8 cellular contexts compared by ENCODE assay signal in the genomic region with DNA sequence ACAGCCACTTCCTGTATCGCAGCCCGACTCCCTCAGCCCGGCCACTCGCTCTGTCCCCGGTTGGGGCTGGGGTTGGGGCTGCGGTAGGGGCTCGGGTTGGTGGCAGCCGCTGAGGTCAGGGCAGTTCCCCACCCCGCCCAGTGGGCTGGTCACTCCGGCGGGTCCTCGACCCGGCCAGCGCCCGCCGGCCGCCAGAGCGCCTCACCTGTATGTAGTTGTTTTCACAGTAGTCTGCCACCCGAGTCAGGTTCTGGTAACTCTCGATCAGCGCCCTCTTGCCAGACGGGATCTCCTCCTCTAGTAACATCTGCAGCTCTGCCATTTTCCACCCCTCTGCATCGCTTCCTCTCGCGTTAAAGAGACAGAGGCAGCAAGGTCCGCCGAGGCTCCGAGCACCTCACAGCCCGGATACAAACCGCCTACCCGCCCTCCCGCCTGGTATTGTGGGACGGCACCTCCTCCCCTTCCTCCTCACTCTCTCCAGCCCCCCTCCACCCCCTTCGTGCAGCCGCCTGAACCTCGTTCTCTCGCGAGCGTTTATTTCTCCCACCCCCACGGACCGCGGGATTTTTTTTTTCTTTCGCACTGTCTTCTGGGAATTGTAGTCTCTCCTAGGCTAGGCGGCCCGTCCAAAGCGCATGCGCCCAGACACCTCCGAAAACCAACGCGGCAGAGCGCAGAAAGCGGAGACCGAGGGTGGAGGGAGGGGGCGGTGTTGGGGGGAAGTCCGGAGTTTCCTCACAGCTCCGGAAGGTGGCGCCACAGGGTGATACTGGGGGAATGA. TPM values are rescaled to one million over a fixed set of nuclear protein-coding genes. Genes with fewer than 3 reads are reported as not detected.
A peak's percentile ranks its signal among the peaks of the same experiment; 100 is the strongest.
DNase-seq lines count a peak whose midpoint lies in the region; ATAC-seq and TF ChIP-seq lines count a peak whose summit lies in the region.

TSS of gene ABI1 (minus strand) at position 417 of the 784 bp plus-strand sequence. CDS start at position 322, 95 bp downstream.

- H3K36me3 ChIP-seq in CD4-positive, CD25-positive, alpha-beta regulatory T cell (ENCODE audit: control insufficient read depth, insufficient read depth, low read length), result no peaks in the 10 kb centered on the region
- H3K36me3 ChIP-seq in left lung, result no peaks in the 10 kb centered on the region

- H3K9me3 ChIP-seq in CD4-positive, CD25-positive, alpha-beta regulatory T cell (ENCODE audit: control insufficient read depth in 2 of 2, low read length in 2 of 2), result no peaks in the 10 kb centered on the region
- H3K9me3 ChIP-seq in left lung, result no peaks in the 10 kb centered on the region

- no peaks in the 10 kb centered on the region for H3K36me3 Mint-ChIP-seq in CD4-positive, CD25-positive, alpha-beta regulatory T cell

- TF ChIP-seq CTCF in left lung (IDR thresholded peaks at IDR 0.05), result peak; percentile 80 to 88

- H3K4me1 Mint-ChIP-seq in CD4-positive, CD25-positive, alpha-beta regulatory T cell, result peaks cover 13 to 40% (median 30%) of the 10 kb centered on the region in 4 donors

- H3K4me3 Mint-ChIP-seq in CD4-positive, CD25-positive, alpha-beta regulatory T cell, result peak within 1 kb of the TSS; percentile 97 to 100 (median 98)

- peak; percentile 96 to 99 (median 99) for DNase-seq in CD4-positive, CD25-positive, alpha-beta regulatory T cell
- DNase-seq in NCI-H82 (lab: John Stamatoyannopoulos, UW) (peak; percentile 98), dermis blood vessel endothelial cell (peak; percentile 99), left lung (peak; percentile 98 to 99)
- DNase-seq in activated CD4-positive, alpha-beta T cell treated with anti-CD3 and anti-CD28 coated beads, Interleukin-2, amount 50 U/mL, for 48 hours, result peak; percentile 97
- DNase-seq in stimulated activated CD4-positive, alpha-beta T cell treated with anti-CD3 and anti-CD28 coated beads, Interleukin-2, amount 100 ng/mL, for 48 hours, result peak; percentile 95 to 96

- H3K9me3 Mint-ChIP-seq in CD4-positive, CD25-positive, alpha-beta regulatory T cell, result peaks cover 0 to 1% (median 0%) of the 10 kb centered on the region in 7 donors

- peaks cover 22% of the 10 kb centered on the region for H3K27me3 Mint-ChIP-seq in CD4-positive, CD25-positive, alpha-beta regulatory T cell

- H3K4me3 ChIP-seq in CD4-positive, CD25-positive, alpha-beta regulatory T cell (ENCODE audit: low read depth, low read length), result peak within 1 kb of the TSS; percentile 98
- peak within 1 kb of the TSS; percentile 90 to 99 for H3K4me3 ChIP-seq in left lung

- H3K27me3 ChIP-seq in CD4-positive, CD25-positive, alpha-beta regulatory T cell (ENCODE audit: control insufficient read depth, insufficient read depth, low read length), result peaks cover 3% of the 10 kb centered on the region
- no peaks in the 10 kb centered on the region for H3K27me3 ChIP-seq in left lung

- H3K27ac ChIP-seq in CD4-positive, CD25-positive, alpha-beta regulatory T cell (ENCODE audit: insufficient read depth, low read length, poor library complexity, severe bottlenecking), result peak within 1 kb of the TSS; percentile 98
- peak within 1 kb of the TSS; percentile 99 for H3K27ac ChIP-seq in left lung

- peak; percentile 92 to 95 for ATAC-seq in CD4-positive, CD25-positive, alpha-beta regulatory T cell (ENCODE audit: low read depth in 2 of 2)
- ATAC-seq in GM19395 (IDR thresholded peaks at IDR 0.05; ENCODE audit: unreplicated experiment) (peak; percentile 71), HG03565 (IDR thresholded peaks at IDR 0.05; ENCODE audit: unreplicated experiment) (peak; percentile 57), left lung (peak; percentile 94)

- H3K27ac Mint-ChIP-seq in CD4-positive, CD25-positive, alpha-beta regulatory T cell, result peak within 1 kb of the TSS; percentile 95 to 100 (median 97)

- H3K4me1 ChIP-seq in CD4-positive, CD25-positive, alpha-beta regulatory T cell (ENCODE audit: control insufficient read depth, insufficient read depth, low read length, poor library complexity, severe bottlenecking), result peaks cover 41% of the 10 kb centered on the region
- H3K4me1 ChIP-seq in left lung, result peaks cover 13 to 44% of the 10 kb centered on the region in 2 donors

- intact Hi-C loops in left lung (cut with DNase I), result no loop called here

RNA-seq across cellular contexts. Expression of gene ABI1, which starts in this region (rescaled TPM):
- total RNA-seq in CD4-positive, CD25-positive, alpha-beta regulatory T cell, result 121 TPM
- polyA plus RNA-seq in CD4-positive, CD25-positive, alpha-beta regulatory T cell, result 100 to 1,000 TPM in 1 of 4 donors, 10 to 100 TPM in 3; 94.0 to 123 (median 97.6) TPM
- 40.5 and 47.1 TPM in 2 replicates for total RNA-seq in dermis blood vessel endothelial cell
- total RNA-seq in left lung, result 10 to 100 TPM; 46.8 to 59.7 TPM

Comparison
In these comparisons a context has a peak if more than half of its experiments do, and no peak if none do; other contexts are left out.
1. Peak in every context shown above with its lines: DNase-seq, ATAC-seq, H3K4me3 ChIP-seq and H3K27ac ChIP-seq.